Comparison of ENCODE assay signal across 8 cellular contexts in the genomic region with DNA sequence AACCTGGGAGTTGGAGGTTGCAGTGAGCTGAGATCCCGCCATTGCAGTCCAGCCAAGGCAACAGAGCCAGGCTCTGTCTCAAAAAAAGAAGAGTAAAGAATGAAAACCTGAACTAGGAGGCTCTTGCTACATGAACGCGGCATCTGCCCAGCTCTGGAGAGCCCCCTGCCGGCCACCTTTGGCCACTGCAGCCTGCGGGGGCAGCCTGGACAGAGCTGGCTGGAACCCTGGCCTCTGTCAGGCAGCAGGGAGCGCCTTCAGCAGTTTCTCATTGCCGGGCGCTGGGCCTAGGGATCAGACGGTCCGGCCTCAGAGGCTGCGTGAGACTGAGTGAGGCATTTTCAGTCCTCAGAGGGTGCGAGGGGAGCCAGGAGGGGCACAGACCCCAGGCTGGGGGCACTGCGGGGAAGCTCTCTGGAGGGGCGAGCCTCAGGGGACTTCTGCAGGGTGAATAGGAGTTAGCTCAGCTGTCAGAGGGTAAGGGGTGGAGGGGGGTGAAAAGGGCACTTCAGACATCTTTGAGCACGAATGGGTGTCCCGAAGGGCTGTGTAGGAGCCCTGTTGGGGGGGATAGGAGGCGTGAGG. TPM values are rescaled to one million over a fixed set of nuclear protein-coding genes. Genes with fewer than 3 reads are reported as not detected.
A peak's percentile ranks its signal among the peaks of the same experiment; 100 is the strongest.
DNase-seq lines count a peak whose midpoint lies in the region; ATAC-seq, FAIRE-seq and TF ChIP-seq lines count a peak whose summit lies in the region.

No MANE protein-coding gene starts in this region.

- TF ChIP-seq CTCF in C4-2B (conservative IDR thresholded peaks at IDR 0.05) (peak; percentile 98), GM20000 (IDR thresholded peaks at IDR 0.05; ENCODE audit: extremely low read depth, missing control alignments) (peak; percentile 94), body of pancreas (IDR thresholded peaks at IDR 0.05) (peak; percentile 91 to 99 (median 94)), spleen (IDR thresholded peaks at IDR 0.05 in 8 of 11, conservative IDR thresholded peaks at IDR 0.05 in 3 of 11) (peak; percentile 85 to 100 (median 99))

- H3K36me3 ChIP-seq in body of pancreas (replicated peaks in 1 of 2; ENCODE audit: insufficient read depth in 1 of 2, low read depth in 2 of 2) (no peaks in the 10 kb centered on the region), iPS-15b (ENCODE audit: control insufficient read depth, insufficient read depth, low read length) (no peaks in the 10 kb centered on the region), spleen (no peaks in the 10 kb centered on the region)

- intact Hi-C loops in body of pancreas (cut with DNase I) (no loop called here), spleen (cut with DNase I; ENCODE audit: low total_unique reads) (no loop called here)

- WGBS in body of pancreas, 2 donors: 25 to 45% methylated on average over 16 to 17 of the region's 17 CpGs
- WGBS in spleen, 5 donors: 14 to 25% (median 19%) methylated on average over 10 to 17 of the region's 17 CpGs

- H3K9me3 ChIP-seq in body of pancreas (no peaks in the 10 kb centered on the region), iPS-15b (ENCODE audit: control insufficient read depth, insufficient read depth, low read length) (no peaks in the 10 kb centered on the region), spleen (no peaks in the 10 kb centered on the region)

- FAIRE-seq in TTC549 (lab: Jason Lieb, UNC): peak; percentile 62

- H3K27me3 ChIP-seq in body of pancreas (no peaks in the 10 kb centered on the region), iPS-15b (ENCODE audit: control insufficient read depth, insufficient read depth, low read length) (peaks cover 18% of the 10 kb centered on the region), spleen (replicated peaks in 1 of 7) (peaks cover 0 to 99% (median 27%) of the 10 kb centered on the region in 7 donors)

- H3K4me3 ChIP-seq in body of pancreas (no peak overlapping the region), iPS-15b (ENCODE audit: low read depth, low read length) (peak overlapping the region; percentile 18), spleen (no peak overlapping the region)

- DNase-seq in GM20000 (ENCODE audit: low spot score) (peak; percentile 90), NCI-H1092 treated with DMSO at 0.1 percent for 48 hours (lab: John Stamatoyannopoulos, UW) (peak; percentile 59), body of pancreas (peak; percentile 73 to 83 (median 77)), spleen (peak; percentile 93)

- no peak overlapping the region for H3K9ac ChIP-seq in iPS-15b (ENCODE audit: low read depth, low read length)

- H3K4me1 ChIP-seq in body of pancreas (peaks cover 22% of the 10 kb centered on the region), iPS-15b (ENCODE audit: control insufficient read depth, insufficient read depth, low read length) (peaks cover 7% of the 10 kb centered on the region), spleen (peaks cover 0 to 38% (median 28%) of the 10 kb centered on the region in 6 donors)

- ATAC-seq in body of pancreas (peak; percentile 73), HG03457 (IDR thresholded peaks at IDR 0.05; ENCODE audit: unreplicated experiment) (no peak)

- H3K27ac ChIP-seq in C4-2B (no peak overlapping the region), body of pancreas (no peak overlapping the region), spleen (no peak overlapping the region)

- TF ChIP-seq POLR2A in body of pancreas (IDR thresholded peaks at IDR 0.05) (no peak), spleen (IDR thresholded peaks at IDR 0.05) (no peak)

RNA-seq across cellular contexts. Expression of a gene that starts 17.5 kb away (rescaled TPM):
- 1 to 10 TPM; 6.3 to 7.0 TPM for total RNA-seq in body of pancreas
- total RNA-seq in spleen: 1 to 10 TPM in 6 of 7 donors, under 1 TPM in 1; 0.69 to 7.1 (median 1.6) TPM
- 10 to 100 TPM in 1 of 3 donors, 1 to 10 TPM in 2; 1.7 to 13.5 (median 8.7) TPM for polyA plus RNA-seq in spleen

RNA-seq across cellular contexts. Expression of a gene that starts 38.9 kb away (rescaled TPM):
- total RNA-seq in body of pancreas (under 1 TPM in 1 of 2 donors, not detected in 1; 0.78 TPM), spleen (under 1 TPM in 2 of 7 donors, not detected in 5; 0.32 to 0.47 TPM)
- polyA plus RNA-seq in spleen: under 1 TPM; 0.11 to 0.35 (median 0.22) TPM

RNA-seq across cellular contexts. Expression of a gene that starts 51.6 kb away (rescaled TPM):
- total RNA-seq in body of pancreas: 10 to 100 TPM; 82.5 to 93.9 TPM
- 100 to 1,000 TPM in 6 of 7 donors, 10 to 100 TPM in 1; 89.0 to 131 (median 116) TPM for total RNA-seq in spleen
- 10 to 100 TPM; 28.1 to 47.4 (median 37.5) TPM for polyA plus RNA-seq in spleen
